In the genomic region with DNA sequence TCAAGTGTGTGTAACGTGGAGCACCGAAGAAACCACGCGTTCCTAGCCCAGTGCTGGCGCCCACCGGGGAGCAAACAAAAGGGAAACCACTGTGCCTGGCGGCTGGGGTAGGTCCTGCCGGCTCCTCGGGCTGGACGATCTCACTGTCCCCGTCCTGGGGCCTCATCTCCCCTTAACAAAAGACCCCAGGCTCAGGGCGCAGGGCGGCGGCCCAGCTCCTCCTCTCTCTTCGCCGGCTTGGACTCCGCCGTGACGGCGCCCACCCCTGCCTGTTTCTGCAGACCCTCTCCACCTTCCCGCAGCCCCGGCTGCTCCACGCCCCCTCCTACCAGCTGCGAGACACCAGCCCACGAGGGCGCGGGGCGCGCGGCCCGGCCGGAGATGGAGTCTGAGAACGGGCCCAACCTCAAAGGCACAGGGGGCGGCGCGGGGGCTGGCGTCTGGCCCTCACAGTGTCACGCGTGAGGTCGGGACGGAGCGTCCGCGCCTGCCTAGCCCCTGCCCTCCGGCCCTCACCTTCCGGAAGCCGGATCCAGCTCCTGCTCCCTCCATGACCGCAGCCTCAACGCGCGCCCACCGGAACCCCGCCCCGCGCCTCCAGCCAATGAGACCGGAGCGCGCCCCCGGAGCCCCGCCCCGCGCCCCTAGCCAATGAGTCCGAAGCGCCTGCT, we compare ENCODE assay signal across 1 cellular context.
TF ChIP-seq lines count a peak whose summit lies in the region.

A gene (minus strand): TSS at position 569 of the 671 bp plus-strand sequence. CDS start 17 bp downstream, at position 552.

TF ChIP-seq in HepG2, 621 proteins besides CTCF, POLR2A, EP300 and RAD21 (continued from another document and continues in another):
- TF ChIP-seq, protein P1, sequence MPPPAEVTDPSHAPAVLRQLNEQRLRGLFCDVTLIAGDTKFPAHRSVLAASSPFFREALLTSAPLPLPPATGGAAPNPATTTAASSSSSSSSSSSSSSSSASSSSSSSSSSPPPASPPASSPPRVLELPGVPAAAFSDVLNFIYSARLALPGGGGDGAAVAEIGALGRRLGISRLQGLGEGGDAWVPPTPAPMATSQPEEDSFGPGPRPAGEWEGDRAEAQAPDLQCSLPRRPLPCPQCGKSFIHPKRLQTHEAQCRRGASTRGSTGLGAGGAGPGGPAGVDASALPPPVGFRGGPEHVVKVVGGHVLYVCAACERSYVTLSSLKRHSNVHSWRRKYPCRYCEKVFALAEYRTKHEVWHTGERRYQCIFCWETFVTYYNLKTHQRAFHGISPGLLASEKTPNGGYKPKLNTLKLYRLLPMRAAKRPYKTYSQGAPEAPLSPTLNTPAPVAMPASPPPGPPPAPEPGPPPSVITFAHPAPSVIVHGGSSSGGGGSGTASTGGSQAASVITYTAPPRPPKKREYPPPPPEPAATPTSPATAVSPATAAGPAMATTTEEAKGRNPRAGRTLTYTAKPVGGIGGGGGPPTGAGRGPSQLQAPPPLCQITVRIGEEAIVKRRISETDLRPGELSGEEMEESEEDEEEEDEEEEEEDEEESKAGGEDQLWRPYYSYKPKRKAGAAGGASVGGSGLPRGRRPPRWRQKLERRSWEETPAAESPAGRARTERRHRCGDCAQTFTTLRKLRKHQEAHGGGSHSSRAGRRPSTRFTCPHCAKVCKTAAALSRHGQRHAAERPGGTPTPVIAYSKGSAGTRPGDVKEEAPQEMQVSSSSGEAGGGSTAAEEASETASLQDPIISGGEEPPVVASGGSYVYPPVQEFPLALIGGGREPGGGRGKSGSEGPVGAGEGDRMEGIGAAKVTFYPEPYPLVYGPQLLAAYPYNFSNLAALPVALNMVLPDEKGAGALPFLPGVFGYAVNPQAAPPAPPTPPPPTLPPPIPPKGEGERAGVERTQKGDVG (CRISPR knock-in tag; IDR thresholded peaks at IDR 0.05; ENCODE audit: borderline replicate concordance) = no peak; the same call in 1 of the 2 replicates
- TF ChIP-seq BORCS8-MEF2B (CRISPR knock-in tag; IDR thresholded peaks at IDR 0.05) (no peak; the same call in 1 of the 2 replicates), SAFB2 (CRISPR knock-in tag; IDR thresholded peaks at IDR 0.05; ENCODE audit: borderline replicate concordance, low read depth) (no peak; the same call in none of the 2 replicates), SMAD3 (CRISPR knock-in tag; IDR thresholded peaks at IDR 0.05) (no peak), TEAD3 (CRISPR knock-in tag; optimal IDR thresholded peaks at IDR 0.05; ENCODE audit: borderline replicate concordance) (no peak), MED8 (CRISPR knock-in tag; IDR thresholded peaks at IDR 0.05; ENCODE audit: insufficient replicate concordance) (peak; percentile 90), CC2D1A (CRISPR knock-in tag; IDR thresholded peaks at IDR 0.05) (no peak), SOX6 (IDR thresholded peaks at IDR 0.05) (no peak), SOX6 (CRISPR knock-in tag; IDR thresholded peaks at IDR 0.05) (no peak; the same call in 1 of the 2 replicates), ZNF564 (CRISPR knock-in tag; IDR thresholded peaks at IDR 0.05) (no peak), PHF5A (CRISPR knock-in tag; IDR thresholded peaks at IDR 0.05; ENCODE audit: low read depth, unreplicated experiment) (no peak), ARNTL (CRISPR knock-in tag; IDR thresholded peaks at IDR 0.05) (0 out of 2 replicates have a peak, but pooled peaks have one; percentile 30), ZFAT (CRISPR knock-in tag; conservative IDR thresholded peaks at IDR 0.05) (no peak), ZSCAN20 (CRISPR knock-in tag; IDR thresholded peaks at IDR 0.05; ENCODE audit: borderline replicate concordance) (peak; percentile 45; the same call in 1 of the 2 replicates), ZSCAN25 (CRISPR knock-in tag; IDR thresholded peaks at IDR 0.05) (peak; percentile 15; the same call in 1 of the 2 replicates), HMGA1 (CRISPR knock-in tag; conservative IDR thresholded peaks at IDR 0.05) (no peak), MAFF (IDR thresholded peaks at IDR 0.05; ENCODE audit: low read depth, low read length) (no peak), ZNF225 (CRISPR knock-in tag; IDR thresholded peaks at IDR 0.05) (no peak), TCF7 (IDR thresholded peaks at IDR 0.05; ENCODE audit: low read depth) (no peak), GABPA (IDR thresholded peaks at IDR 0.05; ENCODE audit: low read depth, low read length) (no peak), GABPA (CRISPR knock-in tag; IDR thresholded peaks at IDR 0.05; ENCODE audit: low read depth) (peak; percentile 73), ZNF724P (CRISPR knock-in tag; IDR thresholded peaks at IDR 0.05; ENCODE audit: borderline replicate concordance) (no peak), AHR (CRISPR knock-in tag; IDR thresholded peaks at IDR 0.05) (no peak), ZNF205 (CRISPR knock-in tag; IDR thresholded peaks at IDR 0.05) (no peak), NFYC (CRISPR knock-in tag; IDR thresholded peaks at IDR 0.05) (no peak), GABPB1 (CRISPR knock-in tag; IDR thresholded peaks at IDR 0.05) (peak; percentile 94), SMYD3 (CRISPR knock-in tag; IDR thresholded peaks at IDR 0.05) (no peak), HNRNPK (IDR thresholded peaks at IDR 0.05; ENCODE audit: low read depth, low read length, poor library complexity, severe bottlenecking) (peak; percentile 91), ZNF230 (CRISPR knock-in tag; IDR thresholded peaks at IDR 0.05) (0 out of 2 replicates have a peak, but pooled peaks have one; percentile 45), ZSCAN12 (CRISPR knock-in tag; IDR thresholded peaks at IDR 0.05) (no peak), NFIB (CRISPR knock-in tag; IDR thresholded peaks at IDR 0.05; ENCODE audit: borderline replicate concordance) (no peak), POLR2AphosphoS5 (IDR thresholded peaks at IDR 0.05; ENCODE audit: low read depth, low read length) (peak; percentile 65), ATF1 (CRISPR knock-in tag; IDR thresholded peaks at IDR 0.05) (no peak), MLLT10 (CRISPR knock-in tag; IDR thresholded peaks at IDR 0.05) (no peak), NR2F1 (CRISPR knock-in tag; IDR thresholded peaks at IDR 0.05) (no peak), TSC22D2 (CRISPR knock-in tag; IDR thresholded peaks at IDR 0.05; ENCODE audit: borderline replicate concordance) (no peak), REXO4 (CRISPR knock-in tag; IDR thresholded peaks at IDR 0.05; ENCODE audit: borderline replicate concordance) (no peak), ZNF530 (CRISPR knock-in tag; IDR thresholded peaks at IDR 0.05; ENCODE audit: low read depth) (no peak)
- TF ChIP-seq, protein P2, sequence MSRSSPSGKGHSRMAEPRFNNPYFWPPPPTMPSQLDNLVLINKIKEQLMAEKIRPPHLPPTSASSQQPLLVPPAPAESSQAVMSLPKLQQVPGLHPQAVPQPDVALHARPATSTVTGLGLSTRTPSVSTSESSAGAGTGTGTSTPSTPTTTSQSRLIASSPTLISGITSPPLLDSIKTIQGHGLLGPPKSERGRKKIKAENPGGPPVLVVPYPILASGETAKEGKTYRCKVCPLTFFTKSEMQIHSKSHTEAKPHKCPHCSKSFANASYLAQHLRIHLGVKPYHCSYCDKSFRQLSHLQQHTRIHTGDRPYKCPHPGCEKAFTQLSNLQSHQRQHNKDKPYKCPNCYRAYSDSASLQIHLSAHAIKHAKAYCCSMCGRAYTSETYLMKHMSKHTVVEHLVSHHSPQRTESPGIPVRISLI (CRISPR knock-in tag; IDR thresholded peaks at IDR 0.05; ENCODE audit: borderline replicate concordance) = peak; percentile 44; the same call in 1 of the 2 replicates
- TF ChIP-seq, protein P3, sequence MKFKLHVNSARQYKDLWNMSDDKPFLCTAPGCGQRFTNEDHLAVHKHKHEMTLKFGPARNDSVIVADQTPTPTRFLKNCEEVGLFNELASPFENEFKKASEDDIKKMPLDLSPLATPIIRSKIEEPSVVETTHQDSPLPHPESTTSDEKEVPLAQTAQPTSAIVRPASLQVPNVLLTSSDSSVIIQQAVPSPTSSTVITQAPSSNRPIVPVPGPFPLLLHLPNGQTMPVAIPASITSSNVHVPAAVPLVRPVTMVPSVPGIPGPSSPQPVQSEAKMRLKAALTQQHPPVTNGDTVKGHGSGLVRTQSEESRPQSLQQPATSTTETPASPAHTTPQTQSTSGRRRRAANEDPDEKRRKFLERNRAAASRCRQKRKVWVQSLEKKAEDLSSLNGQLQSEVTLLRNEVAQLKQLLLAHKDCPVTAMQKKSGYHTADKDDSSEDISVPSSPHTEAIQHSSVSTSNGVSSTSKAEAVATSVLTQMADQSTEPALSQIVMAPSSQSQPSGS (CRISPR knock-in tag; IDR thresholded peaks at IDR 0.05) = no peak; the same call in 1 of the 2 replicates
- TF ChIP-seq, protein P4, sequence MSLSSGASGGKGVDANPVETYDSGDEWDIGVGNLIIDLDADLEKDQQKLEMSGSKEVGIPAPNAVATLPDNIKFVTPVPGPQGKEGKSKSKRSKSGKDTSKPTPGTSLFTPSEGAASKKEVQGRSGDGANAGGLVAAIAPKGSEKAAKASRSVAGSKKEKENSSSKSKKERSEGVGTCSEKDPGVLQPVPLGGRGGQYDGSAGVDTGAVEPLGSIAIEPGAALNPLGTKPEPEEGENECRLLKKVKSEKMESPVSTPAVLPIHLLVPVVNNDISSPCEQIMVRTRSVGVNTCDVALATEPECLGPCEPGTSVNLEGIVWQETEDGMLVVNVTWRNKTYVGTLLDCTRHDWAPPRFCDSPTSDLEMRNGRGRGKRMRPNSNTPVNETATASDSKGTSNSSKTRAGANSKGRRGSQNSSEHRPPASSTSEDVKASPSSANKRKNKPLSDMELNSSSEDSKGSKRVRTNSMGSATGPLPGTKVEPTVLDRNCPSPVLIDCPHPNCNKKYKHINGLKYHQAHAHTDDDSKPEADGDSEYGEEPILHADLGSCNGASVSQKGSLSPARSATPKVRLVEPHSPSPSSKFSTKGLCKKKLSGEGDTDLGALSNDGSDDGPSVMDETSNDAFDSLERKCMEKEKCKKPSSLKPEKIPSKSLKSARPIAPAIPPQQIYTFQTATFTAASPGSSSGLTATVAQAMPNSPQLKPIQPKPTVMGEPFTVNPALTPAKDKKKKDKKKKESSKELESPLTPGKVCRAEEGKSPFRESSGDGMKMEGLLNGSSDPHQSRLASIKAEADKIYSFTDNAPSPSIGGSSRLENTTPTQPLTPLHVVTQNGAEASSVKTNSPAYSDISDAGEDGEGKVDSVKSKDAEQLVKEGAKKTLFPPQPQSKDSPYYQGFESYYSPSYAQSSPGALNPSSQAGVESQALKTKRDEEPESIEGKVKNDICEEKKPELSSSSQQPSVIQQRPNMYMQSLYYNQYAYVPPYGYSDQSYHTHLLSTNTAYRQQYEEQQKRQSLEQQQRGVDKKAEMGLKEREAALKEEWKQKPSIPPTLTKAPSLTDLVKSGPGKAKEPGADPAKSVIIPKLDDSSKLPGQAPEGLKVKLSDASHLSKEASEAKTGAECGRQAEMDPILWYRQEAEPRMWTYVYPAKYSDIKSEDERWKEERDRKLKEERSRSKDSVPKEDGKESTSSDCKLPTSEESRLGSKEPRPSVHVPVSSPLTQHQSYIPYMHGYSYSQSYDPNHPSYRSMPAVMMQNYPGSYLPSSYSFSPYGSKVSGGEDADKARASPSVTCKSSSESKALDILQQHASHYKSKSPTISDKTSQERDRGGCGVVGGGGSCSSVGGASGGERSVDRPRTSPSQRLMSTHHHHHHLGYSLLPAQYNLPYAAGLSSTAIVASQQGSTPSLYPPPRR (CRISPR knock-in tag; IDR thresholded peaks at IDR 0.05; ENCODE audit: borderline replicate concordance) = peak; percentile 80
- TF ChIP-seq, protein P5, sequence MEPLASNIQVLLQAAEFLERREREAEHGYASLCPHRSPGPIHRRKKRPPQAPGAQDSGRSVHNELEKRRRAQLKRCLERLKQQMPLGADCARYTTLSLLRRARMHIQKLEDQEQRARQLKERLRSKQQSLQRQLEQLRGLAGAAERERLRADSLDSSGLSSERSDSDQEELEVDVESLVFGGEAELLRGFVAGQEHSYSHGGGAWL (CRISPR knock-in tag; IDR thresholded peaks at IDR 0.05) = peak; percentile 77; the same call in 1 of the 2 replicates
- TF ChIP-seq, protein P6, sequence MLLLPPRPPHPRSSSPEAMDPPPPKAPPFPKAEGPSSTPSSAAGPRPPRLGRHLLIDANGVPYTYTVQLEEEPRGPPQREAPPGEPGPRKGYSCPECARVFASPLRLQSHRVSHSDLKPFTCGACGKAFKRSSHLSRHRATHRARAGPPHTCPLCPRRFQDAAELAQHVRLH (CRISPR knock-in tag; IDR thresholded peaks at IDR 0.05; ENCODE audit: borderline replicate concordance, low read depth) = 0 out of 2 replicates have a peak, but pooled peaks have one; percentile 19
- TF ChIP-seq, protein P7, sequence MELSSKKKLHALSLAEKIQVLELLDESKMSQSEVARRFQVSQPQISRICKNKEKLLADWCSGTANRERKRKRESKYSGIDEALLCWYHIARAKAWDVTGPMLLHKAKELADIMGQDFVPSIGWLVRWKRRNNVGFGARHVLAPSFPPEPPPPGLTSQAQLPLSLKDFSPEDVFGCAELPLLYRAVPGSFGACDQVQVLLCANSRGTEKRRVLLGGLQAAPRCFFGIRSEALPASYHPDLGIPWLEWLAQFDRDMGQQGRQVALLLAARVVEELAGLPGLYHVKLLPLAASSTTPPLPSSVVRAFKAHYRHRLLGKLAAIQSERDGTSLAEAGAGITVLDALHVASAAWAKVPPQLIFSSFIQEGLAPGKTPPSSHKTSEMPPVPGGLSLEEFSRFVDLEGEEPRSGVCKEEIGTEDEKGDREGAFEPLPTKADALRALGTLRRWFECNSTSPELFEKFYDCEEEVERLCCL (CRISPR knock-in tag; IDR thresholded peaks at IDR 0.05; ENCODE audit: borderline replicate concordance) = no peak
- TF ChIP-seq, protein P8, sequence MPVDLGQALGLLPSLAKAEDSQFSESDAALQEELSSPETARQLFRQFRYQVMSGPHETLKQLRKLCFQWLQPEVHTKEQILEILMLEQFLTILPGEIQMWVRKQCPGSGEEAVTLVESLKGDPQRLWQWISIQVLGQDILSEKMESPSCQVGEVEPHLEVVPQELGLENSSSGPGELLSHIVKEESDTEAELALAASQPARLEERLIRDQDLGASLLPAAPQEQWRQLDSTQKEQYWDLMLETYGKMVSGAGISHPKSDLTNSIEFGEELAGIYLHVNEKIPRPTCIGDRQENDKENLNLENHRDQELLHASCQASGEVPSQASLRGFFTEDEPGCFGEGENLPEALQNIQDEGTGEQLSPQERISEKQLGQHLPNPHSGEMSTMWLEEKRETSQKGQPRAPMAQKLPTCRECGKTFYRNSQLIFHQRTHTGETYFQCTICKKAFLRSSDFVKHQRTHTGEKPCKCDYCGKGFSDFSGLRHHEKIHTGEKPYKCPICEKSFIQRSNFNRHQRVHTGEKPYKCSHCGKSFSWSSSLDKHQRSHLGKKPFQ (CRISPR knock-in tag; IDR thresholded peaks at IDR 0.05; ENCODE audit: insufficient replicate concordance) = no peak
- TF ChIP-seq, protein P9, sequence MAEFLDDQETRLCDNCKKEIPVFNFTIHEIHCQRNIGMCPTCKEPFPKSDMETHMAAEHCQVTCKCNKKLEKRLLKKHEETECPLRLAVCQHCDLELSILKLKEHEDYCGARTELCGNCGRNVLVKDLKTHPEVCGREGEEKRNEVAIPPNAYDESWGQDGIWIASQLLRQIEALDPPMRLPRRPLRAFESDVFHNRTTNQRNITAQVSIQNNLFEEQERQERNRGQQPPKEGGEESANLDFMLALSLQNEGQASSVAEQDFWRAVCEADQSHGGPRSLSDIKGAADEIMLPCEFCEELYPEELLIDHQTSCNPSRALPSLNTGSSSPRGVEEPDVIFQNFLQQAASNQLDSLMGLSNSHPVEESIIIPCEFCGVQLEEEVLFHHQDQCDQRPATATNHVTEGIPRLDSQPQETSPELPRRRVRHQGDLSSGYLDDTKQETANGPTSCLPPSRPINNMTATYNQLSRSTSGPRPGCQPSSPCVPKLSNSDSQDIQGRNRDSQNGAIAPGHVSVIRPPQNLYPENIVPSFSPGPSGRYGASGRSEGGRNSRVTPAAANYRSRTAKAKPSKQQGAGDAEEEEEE (CRISPR knock-in tag; IDR thresholded peaks at IDR 0.05; ENCODE audit: borderline replicate concordance) = no peak
